ENCODE assay signal across 30 cellular contexts in genomic region chr13:85132986-85133385, GRCh38.
"Had no signal": no experiment of that assay in that cellular context is flagged by ENCODE, and none has a peak within 500 bp of the region (broad histone marks: within the 10 kb centered on the region; RNA-seq: fewer than 3 reads in every experiment).

No MANE protein-coding gene starts in this region.

- H3K36me3 ChIP-seq: adrenal gland, ascending aorta, brain microvascular endothelial cell, breast epithelium, cardiac muscle cell had no signal

- H3K27ac ChIP-seq: adrenal gland, ascending aorta, body of pancreas, brain microvascular endothelial cell, breast epithelium, cardiac muscle cell had no signal

- H3K4me3 ChIP-seq: adrenal gland, ascending aorta, body of pancreas, breast epithelium, cardiac muscle cell had no signal

- DNase-seq: activated effector memory CD4-positive, alpha-beta T cell treated with anti-CD3 and anti-CD28 coated beads, Interleukin-2, amount 50 U/mL, for 16 hours; activated effector memory CD4-positive, alpha-beta T cell treated with Interleukin-2 at 50 U/mL for 16 hours; activated gamma-delta T cell; activated gamma-delta T cell treated with Interleukin-2 at 50 U/mL for 16 hours; activated naive CD4-positive, alpha-beta T cell; activated naive CD4-positive, alpha-beta T cell treated with anti-CD3 and anti-CD28 coated beads for 36 hours; activated naive CD4-positive, alpha-beta T cell treated with anti-CD3 and anti-CD28 coated beads, Interleukin-2, amount 10 ng/mL, durations not matched to agents 7 days and 5 days; activated naive CD4-positive, alpha-beta T cell treated with anti-CD3 and anti-CD28 coated beads, Interleukin-2, amount 50 U/mL, for 16 hours; activated naive CD4-positive, alpha-beta T cell treated with Interleukin-2 at 50 U/mL for 16 hours; activated naive CD8-positive, alpha-beta T cell treated with anti-CD3 and anti-CD28 coated beads for 36 hours; activated naive CD8-positive, alpha-beta T cell treated with anti-CD3 and anti-CD28 coated beads, Interleukin-2, amount 10 ng/mL, durations not matched to agents 7 days and 5 days; activated naive CD8-positive, alpha-beta T cell treated with anti-CD3 and anti-CD28 coated beads, Interleukin-2, amount 50 U/mL, for 24 hours; activated T-cell treated with anti-CD3 and anti-CD28 coated beads, Interleukin-2, amount 50 U/mL, for 1 hour; activated T-cell treated with anti-CD3 and anti-CD28 coated beads, Interleukin-2, amount 50 U/mL, for 24 hours; activated T-cell treated with anti-CD3 and anti-CD28 coated beads, Interleukin-2, amount 50 U/mL, for 4 hours; activated T-cell treated with anti-CD3 and anti-CD28 coated beads, Interleukin-2, amount 50 U/mL, for 48 hours; activated T-cell treated with anti-CD3 and anti-CD28 coated beads, Interleukin-2, amount 50 U/mL, for 72 hours; adrenal gland; amniotic stem cell; amygdala; anterior cingulate cortex; aorta; body of pancreas; brain microvascular endothelial cell; caudate nucleus; central memory CD4-positive, alpha-beta T cell; cerebellar nuclear complex had no signal

- H3K4me1 ChIP-seq: adrenal gland, ascending aorta, body of pancreas, breast epithelium had no signal

- H3K27me3 ChIP-seq: adrenal gland, ascending aorta, body of pancreas, brain microvascular endothelial cell, breast epithelium, cardiac muscle cell had no signal

- H3K9me3 ChIP-seq: adrenal gland, ascending aorta, body of pancreas, breast epithelium had no signal
